In genomic region chr7:14288701-14289100, GRCh38 we compare ENCODE assay signal across 12 cellular contexts.
"Had no signal": no experiment of that assay in that cellular context is flagged by ENCODE, and none has a peak within 500 bp of the region (broad histone marks: within the 10 kb centered on the region; RNA-seq: fewer than 3 reads in every experiment).

No MANE protein-coding gene starts in this region.

- DNase-seq: effector memory CD8-positive, alpha-beta T cell; foreskin keratinocyte; head of caudate nucleus; kidney; left cardiac atrium; mesendoderm; naive B cell; small intestine; stimulated activated CD4-positive, alpha-beta T cell treated with anti-CD3 and anti-CD28 coated beads, Interleukin-4, amount 100 ng/mL, for 1 hour; stimulated activated CD8-positive, alpha-beta memory T cell treated with anti-CD3 and anti-CD28 coated beads, Interleukin-4, amount 100 ng/mL, for 48 hours; upper lobe of right lung had no signal

- FAIRE-seq: colon, kidney, small intestine had no signal
